In the genomic region with DNA sequence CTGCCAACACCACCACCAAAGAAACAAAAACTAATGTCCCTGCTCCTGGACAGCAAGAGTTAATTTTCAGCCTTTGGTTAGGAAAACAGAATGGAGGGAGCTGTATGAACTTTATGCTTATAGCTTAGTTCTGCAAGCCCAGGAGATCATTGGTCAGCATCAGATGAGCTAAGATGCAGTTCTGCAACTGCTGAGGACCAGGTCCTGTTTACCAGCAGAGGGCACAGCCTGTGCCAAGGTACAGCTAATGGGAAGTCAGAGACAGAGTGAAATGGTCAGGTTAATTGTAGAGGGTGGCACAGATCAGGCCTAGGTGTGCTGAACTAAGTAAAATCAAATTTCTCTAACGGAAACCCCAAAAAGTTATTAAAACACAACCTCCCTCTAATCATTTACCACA, we compare ENCODE assay signal across 8 cellular contexts.
A peak's percentile ranks its signal among the peaks of the same experiment; 100 is the strongest.
DNase-seq lines count a peak whose midpoint lies in the region; ATAC-seq and TF ChIP-seq lines count a peak whose summit lies in the region.

No MANE protein-coding gene starts in this region.

- no peak overlapping the region for H3K27ac ChIP-seq in spleen

- peak; percentile 58 for TF ChIP-seq CTCF in GM12872 (IDR thresholded peaks at IDR 0.05; ENCODE audit: insufficient read depth, low read depth, low read length)
- TF ChIP-seq CTCF in astrocyte of the spinal cord (IDR thresholded peaks at IDR 0.05; ENCODE audit: low read depth, low read length), result peak; percentile 38
- TF ChIP-seq CTCF in spleen (IDR thresholded peaks at IDR 0.05 in 8 of 11, conservative IDR thresholded peaks at IDR 0.05 in 3 of 11), result peak in 1 of 11 experiments; percentile 14

- intact Hi-C loops in spleen (cut with DNase I; ENCODE audit: low total_unique reads), result loop anchor here (10.0 kb wide), 1 partner anchor 210 kb away; no protein-coding TSS in a partner anchor

- no peak for TF ChIP-seq POLR2A in spleen (IDR thresholded peaks at IDR 0.05)

- no peaks in the 10 kb centered on the region for H3K27me3 ChIP-seq in spleen (replicated peaks in 1 of 7)

- no peaks in the 10 kb centered on the region for H3K36me3 ChIP-seq in spleen

- H3K4me3 ChIP-seq in astrocyte of the spinal cord (ENCODE audit: low read depth, low read length), result no peak overlapping the region
- no peak overlapping the region for H3K4me3 ChIP-seq in spleen

- no peaks in the 10 kb centered on the region for H3K9me3 ChIP-seq in spleen

- CTCF ChIA-PET in HEK293T (lab: Yijun Ruan, JAX), result interaction anchor here (0.8 to 1.3 kb wide), 2 partner anchors 13 to 1230 kb away, joined by 3 read pairs; no protein-coding TSS in a partner anchor

- POLR2A ChIA-PET in HEK293T (lab: Yijun Ruan, JAX), result interaction anchor here (0.7 kb wide), 1 partner anchor 8 kb away, joined by 3 read pairs; no protein-coding TSS in a partner anchor

- 53 to 83% (median 59%) methylated on average over 1 of the region's 1 CpG for WGBS in spleen, 5 donors

- H3K4me1 ChIP-seq in spleen, result peaks cover 0 to 9% (median 0%) of the 10 kb centered on the region in 6 donors

- DNase-seq in astrocyte of the spinal cord (ENCODE audit: low read depth, low spot score) (no peak), myocyte (ENCODE audit: low read depth) (peak; percentile 39), NCI-H1105 treated with DMSO at 0.1 percent for 48 hours (lab: John Stamatoyannopoulos, UW) (no peak), HEK293T (ENCODE audit: extremely low spot score) (no peak), spleen (no peak)
- DNase-seq in activated CD4-positive, alpha-beta T cell treated with anti-CD3 and anti-CD28 coated beads for 4 hours, result no peak

- in situ Hi-C loops in astrocyte of the spinal cord (cut with HindIII; ENCODE audit: low sequenced_read_pairs), result no loop called here

- peak; percentile 59 for ATAC-seq in HG02943 (IDR thresholded peaks at IDR 0.05; ENCODE audit: low read depth, unreplicated experiment)

TF ChIP-seq in HEK293T, 16 proteins besides CTCF, POLR2A, EP300 and RAD21:
- TF ChIP-seq, protein P1, sequence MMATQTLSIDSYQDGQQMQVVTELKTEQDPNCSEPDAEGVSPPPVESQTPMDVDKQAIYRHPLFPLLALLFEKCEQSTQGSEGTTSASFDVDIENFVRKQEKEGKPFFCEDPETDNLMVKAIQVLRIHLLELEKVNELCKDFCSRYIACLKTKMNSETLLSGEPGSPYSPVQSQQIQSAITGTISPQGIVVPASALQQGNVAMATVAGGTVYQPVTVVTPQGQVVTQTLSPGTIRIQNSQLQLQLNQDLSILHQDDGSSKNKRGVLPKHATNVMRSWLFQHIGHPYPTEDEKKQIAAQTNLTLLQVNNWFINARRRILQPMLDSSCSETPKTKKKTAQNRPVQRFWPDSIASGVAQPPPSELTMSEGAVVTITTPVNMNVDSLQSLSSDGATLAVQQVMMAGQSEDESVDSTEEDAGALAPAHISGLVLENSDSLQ (IDR thresholded peaks at IDR 0.05), result no peak
- TF ChIP-seq ZNF384 (IDR thresholded peaks at IDR 0.05) (no peak), CTBP1 (IDR thresholded peaks at IDR 0.05; ENCODE audit: borderline replicate concordance) (no peak), FOXA1 (IDR thresholded peaks at IDR 0.05) (no peak), FOXM1 (IDR thresholded peaks at IDR 0.05; ENCODE audit: borderline replicate concordance) (no peak)
TF ChIP-seq in HEK293T: peak in this region for 0.
